Comparison of ENCODE assay signal across 25 cellular contexts in the genomic region with DNA sequence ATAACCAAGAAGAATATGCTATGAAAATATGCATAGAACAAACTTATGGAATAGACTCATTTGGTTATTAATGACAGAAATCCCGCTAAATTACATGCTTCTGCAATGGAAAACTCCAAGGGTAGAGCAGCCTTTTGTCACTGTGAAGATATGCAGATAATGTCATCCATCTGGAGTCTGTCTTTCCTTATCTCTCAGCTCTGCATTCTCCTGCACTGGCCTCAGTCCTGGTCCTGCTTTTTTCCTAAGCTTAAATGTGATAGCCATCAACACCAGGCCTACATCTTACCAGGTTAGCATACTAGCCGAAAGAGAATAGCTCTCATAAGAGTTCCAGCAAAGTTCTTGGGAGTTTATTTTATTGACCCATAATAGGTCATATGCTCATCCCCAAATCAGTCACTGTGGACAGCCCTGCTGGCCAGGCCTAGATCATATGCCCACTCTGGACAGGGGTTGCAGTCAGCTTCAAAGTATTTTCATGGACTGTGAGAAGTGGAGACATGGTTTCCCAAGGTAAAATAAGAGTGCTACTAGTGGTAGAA.
"Had no signal": no experiment of that assay in that cellular context is flagged by ENCODE, and none has a peak within 500 bp of the region (broad histone marks: within the 10 kb centered on the region; RNA-seq: fewer than 3 reads in every experiment).

No MANE protein-coding gene starts in this region.

- H3K9me3 ChIP-seq: SJSA1 had no signal

- H3K4me3 Mint-ChIP-seq: activated CD4-positive, alpha-beta T cell treated with anti-CD3 and anti-CD28 coated beads, Interleukin-2, amount 10 ng/mL, durations not matched to agents 24 days and 14 days; activated CD8-positive, alpha-beta T cell treated with anti-CD3 and anti-CD28 coated beads, Interleukin-2, amount 10 ng/mL, durations not matched to agents 7 days and 5 days; activated naive CD4-positive, alpha-beta T cell treated with anti-CD3 and anti-CD28 coated beads, Interleukin-2, amount 50 U/mL, for 24 hours; activated naive CD8-positive, alpha-beta T cell treated with anti-CD3 and anti-CD28 coated beads, Interleukin-2, amount 10 ng/mL, durations not matched to agents 7 days and 5 days; activated T-cell treated with anti-CD3 and anti-CD28 coated beads, Interleukin-2, amount 50 U/mL, for 24 hours; brain; central memory CD8-positive, alpha-beta T cell; T-helper 1 cell treated with Interleukin-12 subunit alpha and Interleukin-12 subunit beta and Interleukin-4 antibody, amounts not matched to agents 30 μg/mL and 1 μg/mL, for 36 hours; T-helper 2 cell treated with Interferon-gamma antibody and Interleukin-4, amounts not matched to agents 5 μg/mL and 100 μg/mL, for 36 hours had no signal

- ATAC-seq: activated CD8-positive, alpha-beta T cell treated with anti-CD3 and anti-CD28 coated beads, Interleukin-2, amount 10 ng/mL, durations not matched to agents 7 days and 5 days; Panc1 had no signal

- H3K27ac ChIP-seq: KMS-11, SJSA1 had no signal

- H3K27me3 Mint-ChIP-seq: activated naive CD4-positive, alpha-beta T cell treated with anti-CD3 and anti-CD28 coated beads, Interleukin-2, amount 50 U/mL, for 24 hours; activated naive CD8-positive, alpha-beta T cell treated with anti-CD3 and anti-CD28 coated beads, Interleukin-2, amount 10 ng/mL, durations not matched to agents 7 days and 5 days; activated T-cell treated with anti-CD3 and anti-CD28 coated beads, Interleukin-2, amount 50 U/mL, for 24 hours; brain; central memory CD8-positive, alpha-beta T cell had no signal

- H3K36me3 ChIP-seq: SJSA1 had no signal

- H3K4me2 ChIP-seq: KMS-11 had no signal

- H3K9ac ChIP-seq: KMS-11 had no signal

- H3K36me3 Mint-ChIP-seq: brain had no signal

- H3K4me1 ChIP-seq: SJSA1 had no signal

- H3K27ac Mint-ChIP-seq: activated CD4-positive, alpha-beta T cell treated with anti-CD3 and anti-CD28 coated beads, Interleukin-2, amount 10 ng/mL, durations not matched to agents 24 days and 14 days; activated CD8-positive, alpha-beta T cell treated with anti-CD3 and anti-CD28 coated beads, Interleukin-2, amount 10 ng/mL, durations not matched to agents 7 days and 5 days; activated naive CD4-positive, alpha-beta T cell treated with anti-CD3 and anti-CD28 coated beads, Interleukin-2, amount 50 U/mL, for 24 hours; activated naive CD8-positive, alpha-beta T cell treated with anti-CD3 and anti-CD28 coated beads, Interleukin-2, amount 10 ng/mL, durations not matched to agents 7 days and 5 days; activated T-cell treated with anti-CD3 and anti-CD28 coated beads, Interleukin-2, amount 50 U/mL, for 24 hours; activated T-helper 2 cell treated with anti-CD3 and anti-CD28 coated beads, Interferon-gamma antibody, Interleukin-2, Interleukin-4, amounts not matched to agents 10 μg/mL and 5 μg/mL and 100 μg/mL, durations not matched to agents 14 hours and 24 hours and 36 hours; brain; T-helper 1 cell treated with Interleukin-12 subunit alpha and Interleukin-12 subunit beta and Interleukin-4 antibody, amounts not matched to agents 30 μg/mL and 1 μg/mL, for 36 hours; T-helper 2 cell treated with Interferon-gamma antibody and Interleukin-4, amounts not matched to agents 5 μg/mL and 100 μg/mL, for 36 hours had no signal

- H3K4me1 Mint-ChIP-seq: activated CD4-positive, alpha-beta T cell treated with anti-CD3 and anti-CD28 coated beads, Interleukin-2, amount 10 ng/mL, durations not matched to agents 24 days and 14 days; central memory CD8-positive, alpha-beta T cell had no signal

- H3K4me3 ChIP-seq: SJSA1 had no signal

- H3K27me3 ChIP-seq: SJSA1 had no signal

- H3K9me3 Mint-ChIP-seq: activated naive CD4-positive, alpha-beta T cell treated with anti-CD3 and anti-CD28 coated beads, Interleukin-2, amount 50 U/mL, for 24 hours; activated T-cell treated with anti-CD3 and anti-CD28 coated beads, Interleukin-2, amount 50 U/mL, for 24 hours; activated T-helper 2 cell treated with anti-CD3 and anti-CD28 coated beads, Interferon-gamma antibody, Interleukin-2, Interleukin-4, amounts not matched to agents 10 μg/mL and 5 μg/mL and 100 μg/mL, durations not matched to agents 14 hours and 24 hours and 36 hours; central memory CD8-positive, alpha-beta T cell; T-helper 1 cell treated with Interleukin-12 subunit alpha and Interleukin-12 subunit beta and Interleukin-4 antibody, amounts not matched to agents 30 μg/mL and 1 μg/mL, for 36 hours; T-helper 2 cell treated with Interferon-gamma antibody and Interleukin-4, amounts not matched to agents 5 μg/mL and 100 μg/mL, for 36 hours had no signal

- DNase-seq: activated CD4-positive, alpha-beta T cell treated with anti-CD3 and anti-CD28 coated beads, Interleukin-2, amount 10 ng/mL, durations not matched to agents 24 days and 14 days; activated CD4-positive, alpha-beta T cell treated with anti-CD3 and anti-CD28 coated beads, Interleukin-2, amount 50 U/mL, for 4 hours; activated CD8-positive, alpha-beta T cell treated with anti-CD3 and anti-CD28 coated beads, Interleukin-2, amount 10 ng/mL, durations not matched to agents 7 days and 5 days; activated gamma-delta T cell; activated naive CD4-positive, alpha-beta T cell treated with Interleukin-2 at 50 U/mL for 16 hours; activated naive CD8-positive, alpha-beta T cell treated with anti-CD3 and anti-CD28 coated beads, Interleukin-2, amount 10 ng/mL, durations not matched to agents 7 days and 5 days; activated T-cell treated with anti-CD3 and anti-CD28 coated beads, Interleukin-2, amount 50 U/mL, for 24 hours; MM.1S; MV-4-11; NCI-H1092; NCI-H1436 treated with DMSO at 0.1 percent for 48 hours; NCI-H1694 treated with DMSO at 0.1 percent for 48 hours; NCI-H2029; NCI-H345; NCI-H524 treated with DMSO at 0.1 percent for 48 hours; SHP77 had no signal
